Comparison of ENCODE assay signal across 8 cellular contexts in the genomic region with DNA sequence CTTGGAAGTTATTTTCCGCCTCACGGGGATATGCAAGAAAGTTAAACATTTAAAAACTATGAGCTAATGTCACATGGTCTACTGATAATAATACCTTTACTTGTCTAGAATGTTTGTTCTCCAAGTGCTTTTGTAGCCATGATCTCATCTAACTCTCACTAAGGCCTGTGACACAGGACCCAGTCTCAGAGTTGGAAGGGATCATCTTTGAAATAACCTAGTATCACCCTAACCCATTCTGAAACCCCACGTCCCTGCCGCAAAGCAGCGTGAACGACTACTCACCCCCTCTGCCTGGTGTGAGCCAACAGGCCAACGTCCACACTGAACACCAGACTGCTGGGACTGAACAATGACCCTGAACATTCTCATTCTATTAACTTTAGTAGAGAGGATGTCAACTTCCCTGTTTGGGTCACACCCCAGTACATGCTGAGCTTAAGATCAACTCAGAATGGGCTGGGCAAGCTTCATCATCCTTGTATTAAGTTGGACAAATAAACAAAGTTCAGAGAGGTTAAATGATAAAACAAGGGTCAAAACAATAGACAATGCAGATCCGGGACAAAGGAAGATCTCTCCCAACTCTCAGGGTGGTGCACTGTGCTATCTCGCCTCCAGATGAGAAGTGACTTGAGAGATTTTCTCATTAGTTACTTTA. TPM values are rescaled to one million over a fixed set of nuclear protein-coding genes. Genes with fewer than 3 reads are reported as not detected.
A peak's percentile ranks its signal among the peaks of the same experiment; 100 is the strongest.
DNase-seq lines count a peak whose midpoint lies in the region; ATAC-seq and TF ChIP-seq lines count a peak whose summit lies in the region.

No MANE protein-coding gene starts in this region.

- DNase-seq in Karpas-422 (no peak), body of pancreas (peak; percentile 53 to 63 (median 56)), left colon (peak; percentile 48 to 67), testis (no peak), SHP77 treated with DMSO at 0.1 percent for 48 hours (lab: John Stamatoyannopoulos, UW) (no peak), NCI-H1417 treated with DMSO at 0.1 percent for 48 hours (lab: John Stamatoyannopoulos, UW) (no peak), NCI-H226 (no peak)
- DNase-seq in activated T-helper 1 cell treated with anti-CD3 and anti-CD28 coated beads, Interleukin-12 subunit alpha, Interleukin-12 subunit beta, Interleukin-2, Interleukin-4 antibody, amounts not matched to agents 30 ng/mL and 10 ng/mL and 1 ng/mL, durations not matched to agents 14 hours and 24 hours and 36 hours (ENCODE audit: low spot score), result no peak

- no peaks in the 10 kb centered on the region for H3K9me2 ChIP-seq in Karpas-422 (replicated peaks; ENCODE audit: insufficient read depth, low read length)

- H3K27me3 ChIP-seq in Karpas-422 (ENCODE audit: low read length) (no peaks in the 10 kb centered on the region), body of pancreas (no peaks in the 10 kb centered on the region), testis (no peaks in the 10 kb centered on the region)

- H3K4me3 ChIP-seq in Karpas-422 (ENCODE audit: low read length), result no peak overlapping the region
- H3K4me3 ChIP-seq in body of pancreas, result no peak overlapping the region
- H3K4me3 ChIP-seq in testis, result no peak overlapping the region

- ATAC-seq in body of pancreas (peak; percentile 64), left colon (peak; percentile 74)

- H3K27me3 Mint-ChIP-seq in activated T-helper 1 cell treated with anti-CD3 and anti-CD28 coated beads, Interleukin-12 subunit alpha, Interleukin-12 subunit beta, Interleukin-2, Interleukin-4 antibody, amounts not matched to agents 30 ng/mL and 10 ng/mL and 1 ng/mL, durations not matched to agents 14 hours and 24 hours and 36 hours (ENCODE audit: insufficient read depth), result peaks cover 7% of the 10 kb centered on the region

- TF ChIP-seq POLR2A in body of pancreas (IDR thresholded peaks at IDR 0.05), result peak in 2 of 3 donors; percentile 56 to 66
- no peak for TF ChIP-seq POLR2A in testis (IDR thresholded peaks at IDR 0.05)

- H3K27ac Mint-ChIP-seq in activated T-helper 1 cell treated with anti-CD3 and anti-CD28 coated beads, Interleukin-12 subunit alpha, Interleukin-12 subunit beta, Interleukin-2, Interleukin-4 antibody, amounts not matched to agents 30 ng/mL and 10 ng/mL and 1 ng/mL, durations not matched to agents 14 hours and 24 hours and 36 hours, result no peak overlapping the region

- no peaks in the 10 kb centered on the region for H3K9me3 Mint-ChIP-seq in activated T-helper 1 cell treated with anti-CD3 and anti-CD28 coated beads, Interleukin-12 subunit alpha, Interleukin-12 subunit beta, Interleukin-2, Interleukin-4 antibody, amounts not matched to agents 30 ng/mL and 10 ng/mL and 1 ng/mL, durations not matched to agents 14 hours and 24 hours and 36 hours

- 0 out of 2 replicates have a peak overlapping the region, but pooled peaks have one; percentile 40 for H3K9ac ChIP-seq in Karpas-422 (ENCODE audit: low read length)

- peaks cover 19% of the 10 kb centered on the region for H3K4me1 Mint-ChIP-seq in activated T-helper 1 cell treated with anti-CD3 and anti-CD28 coated beads, Interleukin-12 subunit alpha, Interleukin-12 subunit beta, Interleukin-2, Interleukin-4 antibody, amounts not matched to agents 30 ng/mL and 10 ng/mL and 1 ng/mL, durations not matched to agents 14 hours and 24 hours and 36 hours (ENCODE audit: low read depth)

- H3K9me3 ChIP-seq in Karpas-422 (ENCODE audit: low read length), result no peaks in the 10 kb centered on the region
- H3K9me3 ChIP-seq in body of pancreas, result no peaks in the 10 kb centered on the region
- no peaks in the 10 kb centered on the region for H3K9me3 ChIP-seq in testis

- H3K4me3 Mint-ChIP-seq in activated T-helper 1 cell treated with anti-CD3 and anti-CD28 coated beads, Interleukin-12 subunit alpha, Interleukin-12 subunit beta, Interleukin-2, Interleukin-4 antibody, amounts not matched to agents 30 ng/mL and 10 ng/mL and 1 ng/mL, durations not matched to agents 14 hours and 24 hours and 36 hours, result no peak overlapping the region

- TF ChIP-seq CTCF in body of pancreas (IDR thresholded peaks at IDR 0.05), result no peak
- no peak for TF ChIP-seq CTCF in testis (IDR thresholded peaks at IDR 0.05)

- H3K4me2 ChIP-seq in Karpas-422 (ENCODE audit: low read depth, low read length, poor library complexity, severe bottlenecking), result peak overlapping the region; percentile 53

- H3K36me3 ChIP-seq in Karpas-422 (ENCODE audit: insufficient read depth, low read length) (peaks cover 13% of the 10 kb centered on the region; the same call in 1 of the 2 replicates), body of pancreas (replicated peaks in 1 of 2; ENCODE audit: insufficient read depth in 1 of 2, low read depth in 2 of 2) (no peaks in the 10 kb centered on the region), testis (ENCODE audit: low read depth, missing control alignments) (no peaks in the 10 kb centered on the region)

- H3K27ac ChIP-seq in Karpas-422 (ENCODE audit: low read length) (peak overlapping the region; percentile 61), body of pancreas (peak overlapping the region; percentile 92 to 94 (median 94)), testis (peak overlapping the region; percentile 69 to 81)

- no peaks in the 10 kb centered on the region for H4K20me1 ChIP-seq in Karpas-422 (ENCODE audit: insufficient read depth, low read depth, low read length)

- intact Hi-C loops in body of pancreas (cut with DNase I) (loop anchor here (10.0 kb wide), 1 partner anchor 51 kb away; the partner anchor contains the start of gene BCAR1), left colon (cut with DNase I, micrococcal nuclease) (no loop called here), testis (cut with DNase I; ENCODE audit: low total_unique reads) (no loop called here)
- intact Hi-C loops in activated T-helper 1 cell treated with anti-CD3 and anti-CD28 coated beads, Interleukin-12 subunit alpha, Interleukin-12 subunit beta, Interleukin-2, Interleukin-4 antibody, amounts not matched to agents 30 ng/mL and 10 ng/mL and 1 ng/mL, durations not matched to agents 14 hours and 24 hours and 36 hours (cut with micrococcal nuclease), result no loop called here

- 28 to 39% methylated on average over 9 of the region's 9 CpGs for WGBS in body of pancreas, 2 donors
- WGBS in testis, 2 donors, result 48 to 54% methylated on average over 9 of the region's 9 CpGs

- no peaks in the 10 kb centered on the region for H3K79me2 ChIP-seq in Karpas-422 (ENCODE audit: low read length)

- H3K36me3 Mint-ChIP-seq in activated T-helper 1 cell treated with anti-CD3 and anti-CD28 coated beads, Interleukin-12 subunit alpha, Interleukin-12 subunit beta, Interleukin-2, Interleukin-4 antibody, amounts not matched to agents 30 ng/mL and 10 ng/mL and 1 ng/mL, durations not matched to agents 14 hours and 24 hours and 36 hours (ENCODE audit: low read depth), result peaks cover 27% of the 10 kb centered on the region

- no peak overlapping the region for H2AFZ ChIP-seq in Karpas-422 (ENCODE audit: low read length)

- peaks cover 24% of the 10 kb centered on the region for H3K4me1 ChIP-seq in Karpas-422 (ENCODE audit: low read length)
- peaks cover 69% of the 10 kb centered on the region for H3K4me1 ChIP-seq in body of pancreas
- peaks cover 35% of the 10 kb centered on the region for H3K4me1 ChIP-seq in testis

RNA-seq across cellular contexts. Expression of gene BCAR1, which starts 54.8 kb away (rescaled TPM):
- total RNA-seq in Karpas-422 (2014; rRNA removed; shearing (Covaris generic); ENCODE audit: low replicate concordance), result 9.2 and 20.5 TPM in 2 replicates
- total RNA-seq in body of pancreas (10 to 100 TPM; 61.0 to 72.8 TPM), left colon (100 to 1,000 TPM; 139 to 145 TPM), testis (100 to 1,000 TPM; 139 to 201 TPM)
- 83.8 TPM for polyA plus RNA-seq in testis (ENCODE audit: insufficient read depth, low read depth, low replicate concordance)
- 0.13 and 0.61 TPM in 2 replicates for total RNA-seq in activated T-helper 1 cell treated with anti-CD3 and anti-CD28 coated beads, Interleukin-12 subunit alpha, Interleukin-12 subunit beta, Interleukin-2, Interleukin-4 antibody, amounts not matched to agents 30 ng/mL and 10 ng/mL and 1 ng/mL, durations not matched to agents 14 hours and 24 hours and 36 hours

Comparison
In these comparisons a context has a peak if more than half of its experiments do, and no peak if none do; other contexts are left out.
1. DNase-seq: peak in body of pancreas (4 of 4) and left colon (2 of 2); none in Karpas-422 (single experiment), testis (single experiment), SHP77 treated with DMSO at 0.1 percent for 48 hours (single experiment), NCI-H1417 treated with DMSO at 0.1 percent for 48 hours (single experiment), activated T-helper 1 cell treated with anti-CD3 and anti-CD28 coated beads, Interleukin-12 subunit alpha, Interleukin-12 subunit beta, Interleukin-2, Interleukin-4 antibody, amounts not matched to agents 30 ng/mL and 10 ng/mL and 1 ng/mL, durations not matched to agents 14 hours and 24 hours and 36 hours (single experiment) and NCI-H226 (single experiment).
2. Peak in every context shown above with its lines, with median percentiles within 50 percentile points of each other: H3K27ac ChIP-seq.